In the genomic region with DNA sequence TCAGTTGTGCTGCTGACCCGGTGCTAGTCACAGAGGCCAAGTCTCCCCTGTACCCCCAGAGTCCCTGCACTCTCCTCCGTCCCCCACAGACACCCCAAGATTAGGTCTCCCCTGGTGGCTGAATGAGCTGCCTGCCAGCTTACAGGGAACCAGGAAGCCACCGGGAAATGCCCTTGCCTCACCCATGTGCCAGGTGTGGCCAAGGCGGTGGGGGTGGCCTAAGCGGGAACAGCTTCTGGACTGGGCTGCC, we compare ENCODE assay signal across 1 cellular context.
TF ChIP-seq lines count a peak whose summit lies in the region.

No MANE protein-coding gene starts in this region.

TF ChIP-seq in K562, 482 proteins besides CTCF, POLR2A, EP300 and RAD21 (continued from another document):
- TF ChIP-seq, protein P1, sequence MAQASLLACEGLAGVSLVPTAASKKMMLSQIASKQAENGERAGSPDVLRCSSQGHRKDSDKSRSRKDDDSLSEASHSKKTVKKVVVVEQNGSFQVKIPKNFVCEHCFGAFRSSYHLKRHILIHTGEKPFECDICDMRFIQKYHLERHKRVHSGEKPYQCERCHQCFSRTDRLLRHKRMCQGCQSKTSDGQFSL (CRISPR knock-in tag; IDR thresholded peaks at IDR 0.05): no peak
- TF ChIP-seq, protein P1 (tag; IDR thresholded peaks at IDR 0.05): peak in 1 of 2 experiments; percentile 80; a peak in 1 of 4 replicates
- TF ChIP-seq KDM5B (IDR thresholded peaks at IDR 0.05; ENCODE audit: insufficient replicate concordance, low read depth, low read length) (no peak), PHB (CRISPR knock-in tag; IDR thresholded peaks at IDR 0.05) (no peak), MAFG (tag; conservative IDR thresholded peaks at IDR 0.05) (no peak), RBM34 (IDR thresholded peaks at IDR 0.05; ENCODE audit: borderline replicate concordance, insufficient read depth, low read length) (no peak), ZNF561 (CRISPR knock-in tag; conservative IDR thresholded peaks at IDR 0.05) (no peak), ZNF707 (CRISPR knock-in tag; conservative IDR thresholded peaks at IDR 0.05) (0 out of 2 replicates have a peak, but pooled peaks have one; percentile 2), HDAC8 (tag; IDR thresholded peaks at IDR 0.05) (no peak), NCOA6 (IDR thresholded peaks at IDR 0.05) (no peak), TBL1XR1 (IDR thresholded peaks at IDR 0.05; ENCODE audit: low read length in 2 of 2) (no peak), NR1H2 (CRISPR knock-in tag; IDR thresholded peaks at IDR 0.05) (no peak), NFRKB (IDR thresholded peaks at IDR 0.05; ENCODE audit: low read depth) (no peak), ZC3H4 (CRISPR knock-in tag; IDR thresholded peaks at IDR 0.05; ENCODE audit: borderline replicate concordance) (0 out of 2 replicates have a peak, but pooled peaks have one; percentile 93), TCF3 (CRISPR knock-in tag; IDR thresholded peaks at IDR 0.05) (no peak), HIVEP1 (CRISPR knock-in tag; IDR thresholded peaks at IDR 0.05) (no peak), ZNF695 (CRISPR knock-in tag; IDR thresholded peaks at IDR 0.05) (peak; percentile 73; the same call in 1 of the 2 replicates), HSF4 (CRISPR knock-in tag; IDR thresholded peaks at IDR 0.05; ENCODE audit: borderline replicate concordance) (no peak), MIER1 (IDR thresholded peaks at IDR 0.05; ENCODE audit: low read depth) (no peak), PRPF4 (IDR thresholded peaks at IDR 0.05; ENCODE audit: insufficient read depth, low read depth, low read length, poor library complexity, severe bottlenecking) (no peak), CHD4 (IDR thresholded peaks at IDR 0.05; ENCODE audit: insufficient read depth, insufficient replicate concordance, low read depth, low read length, poor library complexity, severe bottlenecking) (peak; percentile 48), ZNF143 (CRISPR knock-in tag; IDR thresholded peaks at IDR 0.05) (peak; percentile 10; the same call in 1 of the 2 replicates), FOXA1 (IDR thresholded peaks at IDR 0.05; ENCODE audit: borderline replicate concordance) (no peak), CBX8 (IDR thresholded peaks at IDR 0.05; ENCODE audit: borderline replicate concordance, extremely low read depth, low read depth, low read length, poor library complexity, severe bottlenecking) (no peak), POLR2G (IDR thresholded peaks at IDR 0.05; ENCODE audit: low read depth, low read length) (peak; percentile 63), EHMT2 (IDR thresholded peaks at IDR 0.05) (no peak), ZSCAN32 (CRISPR knock-in tag; IDR thresholded peaks at IDR 0.05) (no peak), ZNF23 (CRISPR knock-in tag; IDR thresholded peaks at IDR 0.05) (no peak), TEAD1 (CRISPR knock-in tag; IDR thresholded peaks at IDR 0.05) (no peak), GTF2F1 (IDR thresholded peaks at IDR 0.05; ENCODE audit: low read depth, low read length) (no peak), TEAD2 (tag; IDR thresholded peaks at IDR 0.05) (no peak), PHTF2 (CRISPR knock-in tag; IDR thresholded peaks at IDR 0.05) (no peak), ZNF431 (CRISPR knock-in tag; IDR thresholded peaks at IDR 0.05) (0 out of 2 replicates have a peak, but pooled peaks have one; percentile 43), NCOA4 (IDR thresholded peaks at IDR 0.05; ENCODE audit: partially characterized antibody) (no peak), ZNF586 (CRISPR knock-in tag; conservative IDR thresholded peaks at IDR 0.05) (no peak), KLF16 (IDR thresholded peaks at IDR 0.05) (no peak), ZNF445 (CRISPR knock-in tag; IDR thresholded peaks at IDR 0.05; ENCODE audit: low read depth) (0 out of 2 replicates have a peak, but pooled peaks have one; percentile 15), BRCA1 (IDR thresholded peaks at IDR 0.05) (no peak), BRCA1 (CRISPR knock-in tag; IDR thresholded peaks at IDR 0.05) (peak; percentile 62; the same call in 1 of the 2 replicates), CEBPG (CRISPR knock-in tag; IDR thresholded peaks at IDR 0.05) (no peak), CEBPG (tag; conservative IDR thresholded peaks at IDR 0.05 in 1 of 2, IDR thresholded peaks at IDR 0.05 in 1 of 2) (no peak), ZNF780A (CRISPR knock-in tag; IDR thresholded peaks at IDR 0.05) (no peak), ZKSCAN3 (CRISPR knock-in tag; IDR thresholded peaks at IDR 0.05) (peak; percentile 33; the same call in 1 of the 2 replicates), ZNF584 (CRISPR knock-in tag; IDR thresholded peaks at IDR 0.05; ENCODE audit: low read depth) (no peak)
- TF ChIP-seq, protein P2, sequence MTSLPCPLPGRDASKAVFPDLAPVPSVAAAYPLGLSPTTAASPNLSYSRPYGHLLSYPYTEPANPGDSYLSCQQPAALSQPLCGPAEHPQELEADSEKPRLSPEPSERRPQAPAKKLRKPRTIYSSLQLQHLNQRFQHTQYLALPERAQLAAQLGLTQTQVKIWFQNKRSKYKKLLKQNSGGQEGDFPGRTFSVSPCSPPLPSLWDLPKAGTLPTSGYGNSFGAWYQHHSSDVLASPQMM (CRISPR knock-in tag; IDR thresholded peaks at IDR 0.05): no peak
- TF ChIP-seq, protein P3, sequence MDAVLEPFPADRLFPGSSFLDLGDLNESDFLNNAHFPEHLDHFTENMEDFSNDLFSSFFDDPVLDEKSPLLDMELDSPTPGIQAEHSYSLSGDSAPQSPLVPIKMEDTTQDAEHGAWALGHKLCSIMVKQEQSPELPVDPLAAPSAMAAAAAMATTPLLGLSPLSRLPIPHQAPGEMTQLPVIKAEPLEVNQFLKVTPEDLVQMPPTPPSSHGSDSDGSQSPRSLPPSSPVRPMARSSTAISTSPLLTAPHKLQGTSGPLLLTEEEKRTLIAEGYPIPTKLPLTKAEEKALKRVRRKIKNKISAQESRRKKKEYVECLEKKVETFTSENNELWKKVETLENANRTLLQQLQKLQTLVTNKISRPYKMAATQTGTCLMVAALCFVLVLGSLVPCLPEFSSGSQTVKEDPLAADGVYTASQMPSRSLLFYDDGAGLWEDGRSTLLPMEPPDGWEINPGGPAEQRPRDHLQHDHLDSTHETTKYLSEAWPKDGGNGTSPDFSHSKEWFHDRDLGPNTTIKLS (IDR thresholded peaks at IDR 0.05; ENCODE audit: borderline replicate concordance, low read depth): no peak
- TF ChIP-seq, protein P4, sequence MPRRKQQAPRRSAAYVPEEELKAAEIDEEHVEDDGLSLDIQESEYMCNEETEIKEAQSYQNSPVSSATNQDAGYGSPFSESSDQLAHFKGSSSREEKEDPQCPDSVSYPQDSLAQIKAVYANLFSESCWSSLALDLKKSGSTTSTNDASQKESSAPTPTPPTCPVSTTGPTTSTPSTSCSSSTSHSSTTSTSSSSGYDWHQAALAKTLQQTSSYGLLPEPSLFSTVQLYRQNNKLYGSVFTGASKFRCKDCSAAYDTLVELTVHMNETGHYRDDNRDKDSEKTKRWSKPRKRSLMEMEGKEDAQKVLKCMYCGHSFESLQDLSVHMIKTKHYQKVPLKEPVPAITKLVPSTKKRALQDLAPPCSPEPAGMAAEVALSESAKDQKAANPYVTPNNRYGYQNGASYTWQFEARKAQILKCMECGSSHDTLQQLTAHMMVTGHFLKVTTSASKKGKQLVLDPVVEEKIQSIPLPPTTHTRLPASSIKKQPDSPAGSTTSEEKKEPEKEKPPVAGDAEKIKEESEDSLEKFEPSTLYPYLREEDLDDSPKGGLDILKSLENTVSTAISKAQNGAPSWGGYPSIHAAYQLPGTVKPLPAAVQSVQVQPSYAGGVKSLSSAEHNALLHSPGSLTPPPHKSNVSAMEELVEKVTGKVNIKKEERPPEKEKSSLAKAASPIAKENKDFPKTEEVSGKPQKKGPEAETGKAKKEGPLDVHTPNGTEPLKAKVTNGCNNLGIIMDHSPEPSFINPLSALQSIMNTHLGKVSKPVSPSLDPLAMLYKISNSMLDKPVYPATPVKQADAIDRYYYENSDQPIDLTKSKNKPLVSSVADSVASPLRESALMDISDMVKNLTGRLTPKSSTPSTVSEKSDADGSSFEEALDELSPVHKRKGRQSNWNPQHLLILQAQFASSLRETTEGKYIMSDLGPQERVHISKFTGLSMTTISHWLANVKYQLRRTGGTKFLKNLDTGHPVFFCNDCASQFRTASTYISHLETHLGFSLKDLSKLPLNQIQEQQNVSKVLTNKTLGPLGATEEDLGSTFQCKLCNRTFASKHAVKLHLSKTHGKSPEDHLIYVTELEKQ (CRISPR knock-in tag; IDR thresholded peaks at IDR 0.05): 0 out of 2 replicates have a peak, but pooled peaks have one; percentile 8
- TF ChIP-seq, protein P5, sequence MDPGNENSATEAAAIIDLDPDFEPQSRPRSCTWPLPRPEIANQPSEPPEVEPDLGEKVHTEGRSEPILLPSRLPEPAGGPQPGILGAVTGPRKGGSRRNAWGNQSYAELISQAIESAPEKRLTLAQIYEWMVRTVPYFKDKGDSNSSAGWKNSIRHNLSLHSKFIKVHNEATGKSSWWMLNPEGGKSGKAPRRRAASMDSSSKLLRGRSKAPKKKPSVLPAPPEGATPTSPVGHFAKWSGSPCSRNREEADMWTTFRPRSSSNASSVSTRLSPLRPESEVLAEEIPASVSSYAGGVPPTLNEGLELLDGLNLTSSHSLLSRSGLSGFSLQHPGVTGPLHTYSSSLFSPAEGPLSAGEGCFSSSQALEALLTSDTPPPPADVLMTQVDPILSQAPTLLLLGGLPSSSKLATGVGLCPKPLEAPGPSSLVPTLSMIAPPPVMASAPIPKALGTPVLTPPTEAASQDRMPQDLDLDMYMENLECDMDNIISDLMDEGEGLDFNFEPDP (CRISPR knock-in tag; IDR thresholded peaks at IDR 0.05): 0 out of 2 replicates have a peak, but pooled peaks have one; percentile 42
- TF ChIP-seq, protein P6, sequence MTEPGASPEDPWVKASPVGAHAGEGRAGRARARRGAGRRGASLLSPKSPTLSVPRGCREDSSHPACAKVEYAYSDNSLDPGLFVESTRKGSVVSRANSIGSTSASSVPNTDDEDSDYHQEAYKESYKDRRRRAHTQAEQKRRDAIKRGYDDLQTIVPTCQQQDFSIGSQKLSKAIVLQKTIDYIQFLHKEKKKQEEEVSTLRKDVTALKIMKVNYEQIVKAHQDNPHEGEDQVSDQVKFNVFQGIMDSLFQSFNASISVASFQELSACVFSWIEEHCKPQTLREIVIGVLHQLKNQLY (CRISPR knock-in tag; conservative IDR thresholded peaks at IDR 0.05): 0 out of 4 replicates have a peak, but pooled peaks of 1 of the 2 experiments have one; percentile 30
